1 cellular context compared by ENCODE assay signal in genomic region chr5:159071382-159071781, GRCh38.
TF ChIP-seq lines count a peak whose summit lies in the region.

No MANE protein-coding gene starts in this region.

TF ChIP-seq in GM12878, 131 proteins besides CTCF, POLR2A, EP300 and RAD21 (continued from another document):
- TF ChIP-seq SMC3 (IDR thresholded peaks at IDR 0.05; ENCODE audit: borderline replicate concordance, low read length) (no peak), BCLAF1 (IDR thresholded peaks at IDR 0.05) (no peak), SP1 (IDR thresholded peaks at IDR 0.05; ENCODE audit: low read depth, low read length) (no peak), PML (IDR thresholded peaks at IDR 0.05; ENCODE audit: low read length) (no peak)
- TF ChIP-seq, protein P1, sequence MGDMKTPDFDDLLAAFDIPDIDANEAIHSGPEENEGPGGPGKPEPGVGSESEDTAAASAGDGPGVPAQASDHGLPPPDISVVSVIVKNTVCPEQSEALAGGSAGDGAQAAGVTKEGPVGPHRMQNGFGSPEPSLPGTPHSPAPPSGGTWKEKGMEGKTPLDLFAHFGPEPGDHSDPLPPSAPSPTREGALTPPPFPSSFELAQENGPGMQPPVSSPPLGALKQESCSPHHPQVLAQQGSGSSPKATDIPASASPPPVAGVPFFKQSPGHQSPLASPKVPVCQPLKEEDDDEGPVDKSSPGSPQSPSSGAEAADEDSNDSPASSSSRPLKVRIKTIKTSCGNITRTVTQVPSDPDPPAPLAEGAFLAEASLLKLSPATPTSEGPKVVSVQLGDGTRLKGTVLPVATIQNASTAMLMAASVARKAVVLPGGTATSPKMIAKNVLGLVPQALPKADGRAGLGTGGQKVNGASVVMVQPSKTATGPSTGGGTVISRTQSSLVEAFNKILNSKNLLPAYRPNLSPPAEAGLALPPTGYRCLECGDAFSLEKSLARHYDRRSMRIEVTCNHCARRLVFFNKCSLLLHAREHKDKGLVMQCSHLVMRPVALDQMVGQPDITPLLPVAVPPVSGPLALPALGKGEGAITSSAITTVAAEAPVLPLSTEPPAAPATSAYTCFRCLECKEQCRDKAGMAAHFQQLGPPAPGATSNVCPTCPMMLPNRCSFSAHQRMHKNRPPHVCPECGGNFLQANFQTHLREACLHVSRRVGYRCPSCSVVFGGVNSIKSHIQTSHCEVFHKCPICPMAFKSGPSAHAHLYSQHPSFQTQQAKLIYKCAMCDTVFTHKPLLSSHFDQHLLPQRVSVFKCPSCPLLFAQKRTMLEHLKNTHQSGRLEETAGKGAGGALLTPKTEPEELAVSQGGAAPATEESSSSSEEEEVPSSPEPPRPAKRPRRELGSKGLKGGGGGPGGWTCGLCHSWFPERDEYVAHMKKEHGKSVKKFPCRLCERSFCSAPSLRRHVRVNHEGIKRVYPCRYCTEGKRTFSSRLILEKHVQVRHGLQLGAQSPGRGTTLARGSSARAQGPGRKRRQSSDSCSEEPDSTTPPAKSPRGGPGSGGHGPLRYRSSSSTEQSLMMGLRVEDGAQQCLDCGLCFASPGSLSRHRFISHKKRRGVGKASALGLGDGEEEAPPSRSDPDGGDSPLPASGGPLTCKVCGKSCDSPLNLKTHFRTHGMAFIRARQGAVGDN (IDR thresholded peaks at IDR 0.05) = no peak
